Comparison of ENCODE assay signal across 22 cellular contexts in genomic region chr3:185082149-185082548, GRCh38.
"Had no signal": no experiment of that assay in that cellular context is flagged by ENCODE, and none has a peak within 500 bp of the region (broad histone marks: within the 10 kb centered on the region; RNA-seq: fewer than 3 reads in every experiment).

No MANE protein-coding gene starts in this region.

- H3K36me3 ChIP-seq: cardiac muscle cell had no signal

- H3K9me3 Mint-ChIP-seq: activated naive CD8-positive, alpha-beta T cell treated with anti-CD3 and anti-CD28 coated beads, Interleukin-2, amount 50 U/mL, for 24 hours; activated T-helper 17 cell treated with anti-CD3 and anti-CD28 coated beads, Interleukin-2, amount 50 U/mL, for 72 hours; endodermal cell; natural killer cell; stimulated activated naive CD8-positive, alpha-beta T cell treated with anti-CD3 and anti-CD28 coated beads, Interleukin-15, amount 100 ng/mL, for 72 hours; T-cell; type B pancreatic cell had no signal

- H3K27me3 Mint-ChIP-seq: progenitor cell of endocrine pancreas had no signal

- H3K36me3 Mint-ChIP-seq: natural killer cell, T-cell, type B pancreatic cell had no signal

- H3K4me3 Mint-ChIP-seq: activated naive CD8-positive, alpha-beta T cell treated with anti-CD3 and anti-CD28 coated beads, Interleukin-2, amount 50 U/mL, for 24 hours; activated T-helper 17 cell treated with anti-CD3 and anti-CD28 coated beads, Interleukin-2, amount 50 U/mL, for 72 hours; endodermal cell; natural killer cell; stimulated activated naive CD8-positive, alpha-beta T cell treated with anti-CD3 and anti-CD28 coated beads, Interleukin-15, amount 100 ng/mL, for 72 hours; T-cell; type B pancreatic cell had no signal

- ATAC-seq: activated naive CD8-positive, alpha-beta T cell treated with anti-CD3 and anti-CD28 coated beads, Interleukin-2, amount 50 U/mL, for 24 hours; activated T-helper 17 cell treated with anti-CD3 and anti-CD28 coated beads, Interleukin-2, amount 50 U/mL, for 72 hours; gastroesophageal sphincter; right cardiac atrium; stimulated activated naive CD8-positive, alpha-beta T cell treated with anti-CD3 and anti-CD28 coated beads, Interleukin-15, amount 100 ng/mL, for 72 hours; T-cell had no signal

- H3K27ac ChIP-seq: ascending aorta, cardiac muscle cell, dorsolateral prefrontal cortex, gastroesophageal sphincter, hepatocyte, left ventricle myocardium inferior had no signal

- H3K27me3 ChIP-seq: ascending aorta, cardiac muscle cell, dorsolateral prefrontal cortex, gastroesophageal sphincter, hepatocyte had no signal

- H3K4me2 ChIP-seq: hepatocyte had no signal

- H2AFZ ChIP-seq: hepatocyte had no signal

- FAIRE-seq: keratinocyte had no signal

- DNase-seq: activated CD4-positive, CD25-positive, alpha-beta regulatory T cell treated with anti-CD3 and anti-CD28 coated beads, Interleukin-2, amount 50 U/mL, for 72 hours; activated naive CD4-positive, alpha-beta T cell treated with Interleukin-2 at 50 U/mL for 16 hours; activated naive CD8-positive, alpha-beta T cell treated with anti-CD3 and anti-CD28 coated beads, Interleukin-2, amount 50 U/mL, for 24 hours; activated T-cell treated with anti-CD3 and anti-CD28 coated beads for 4 hours; dorsolateral prefrontal cortex; endodermal cell; erythroblast; left ventricle myocardium inferior; natural killer cell; nucleus accumbens; right cardiac atrium; stimulated activated naive CD8-positive, alpha-beta T cell treated with anti-CD3 and anti-CD28 coated beads, Interleukin-15, amount 100 ng/mL, for 72 hours; T-cell; T-helper 9 cell had no signal

- H3K79me2 ChIP-seq: hepatocyte had no signal

- H3K4me3 ChIP-seq: ascending aorta, cardiac muscle cell, gastroesophageal sphincter, hepatocyte, left ventricle myocardium inferior had no signal

- H3K27ac Mint-ChIP-seq: activated naive CD8-positive, alpha-beta T cell treated with anti-CD3 and anti-CD28 coated beads, Interleukin-2, amount 50 U/mL, for 24 hours; activated T-helper 17 cell treated with anti-CD3 and anti-CD28 coated beads, Interleukin-2, amount 50 U/mL, for 72 hours; endodermal cell; natural killer cell; progenitor cell of endocrine pancreas; stimulated activated naive CD8-positive, alpha-beta T cell treated with anti-CD3 and anti-CD28 coated beads, Interleukin-15, amount 100 ng/mL, for 72 hours; T-cell; type B pancreatic cell had no signal

- H3K9me3 ChIP-seq: ascending aorta, gastroesophageal sphincter, left ventricle myocardium inferior had no signal

- H3K4me1 Mint-ChIP-seq: activated naive CD8-positive, alpha-beta T cell treated with anti-CD3 and anti-CD28 coated beads, Interleukin-2, amount 50 U/mL, for 24 hours; activated T-helper 17 cell treated with anti-CD3 and anti-CD28 coated beads, Interleukin-2, amount 50 U/mL, for 72 hours; endodermal cell; natural killer cell; stimulated activated naive CD8-positive, alpha-beta T cell treated with anti-CD3 and anti-CD28 coated beads, Interleukin-15, amount 100 ng/mL, for 72 hours; T-cell had no signal
